11 cellular contexts compared by ENCODE assay signal in genomic region chr10:4498763-4499251, GRCh38.
DNase-seq lines count a peak whose midpoint lies in the region; ATAC-seq and TF ChIP-seq lines count a peak whose summit lies in the region.
"Had no signal": no experiment of that assay in that cellular context is flagged by ENCODE, and none has a peak within 500 bp of the region (broad histone marks: within the 10 kb centered on the region; RNA-seq: fewer than 3 reads in every experiment).

No MANE protein-coding gene starts in this region.

- no peaks in the 10 kb centered on the region for H3K27me3 Mint-ChIP-seq in nephron progenitor cell (ENCODE audit: low read depth, poor library complexity)

- H3K27ac Mint-ChIP-seq in nephron progenitor cell: no peak overlapping the region
- H3K27ac Mint-ChIP-seq: CD4-positive, CD25-positive, alpha-beta regulatory T cell had no signal

- TF ChIP-seq CTCF in AG04449 (IDR thresholded peaks at IDR 0.05; ENCODE audit: insufficient read depth, low read length, missing control alignments): no peak
- no peak for TF ChIP-seq CTCF in nephron progenitor cell (IDR thresholded peaks at IDR 0.05)

- no peaks in the 10 kb centered on the region for H3K36me3 ChIP-seq in endocrine pancreas (ENCODE audit: control insufficient read depth, insufficient read depth, low read length)
- H3K36me3 ChIP-seq in muscle layer of duodenum (ENCODE audit: control insufficient read depth in 1 of 2, insufficient read depth in 2 of 2, low read length in 2 of 2): no peaks in the 10 kb centered on the region

- ATAC-seq in HG03280 (IDR thresholded peaks at IDR 0.05; ENCODE audit: unreplicated experiment) (no peak), HG03159 (IDR thresholded peaks at IDR 0.05; ENCODE audit: unreplicated experiment) (no peak)

- H3K27me3 ChIP-seq in endocrine pancreas (ENCODE audit: control insufficient read depth, insufficient read depth, low read length): no peaks in the 10 kb centered on the region
- no peaks in the 10 kb centered on the region for H3K27me3 ChIP-seq in muscle layer of duodenum (ENCODE audit: low read depth, low read length)

- H3K4me1 Mint-ChIP-seq in nephron progenitor cell: peaks cover 6% of the 10 kb centered on the region
- H3K4me1 Mint-ChIP-seq: CD4-positive, CD25-positive, alpha-beta regulatory T cell had no signal

- no peak overlapping the region for H3K9ac ChIP-seq in endocrine pancreas (ENCODE audit: control insufficient read depth, insufficient read depth, low read length)

- CTCF ChIA-PET in AG04449 (lab: Yijun Ruan, JAX): interaction anchor here (0.9 to 1.6 kb wide), 3 partner anchors 8 to 41 kb away, joined by 3 to 4 read pairs (median 3); no protein-coding TSS in a partner anchor

- H3K9me3 ChIP-seq in endocrine pancreas (ENCODE audit: control insufficient read depth, low read length): no peaks in the 10 kb centered on the region
- H3K9me3 ChIP-seq in muscle layer of duodenum (ENCODE audit: control insufficient read depth in 1 of 2, low read length in 2 of 2): no peaks in the 10 kb centered on the region

- H3K4me3 ChIP-seq in AG04449 (ENCODE audit: low read depth, low read length): no peak overlapping the region
- H3K4me3 ChIP-seq in endocrine pancreas (ENCODE audit: control insufficient read depth, insufficient read depth, low read length): peak overlapping the region; percentile 58
- no peak overlapping the region for H3K4me3 ChIP-seq in muscle layer of duodenum (ENCODE audit: low read depth in 1 of 2, low read length in 2 of 2)
- H3K4me3 ChIP-seq: lung had no signal

- no peak overlapping the region for H3K4me3 Mint-ChIP-seq in nephron progenitor cell
- H3K4me3 Mint-ChIP-seq: CD4-positive, CD25-positive, alpha-beta regulatory T cell had no signal

- DNase-seq in AG04449 (ENCODE audit: low read depth, low spot score) (peak; percentile 88), NCI-H345 (lab: John Stamatoyannopoulos, UW) (peak; percentile 61), NCI-H1436 treated with DMSO at 0.1 percent for 48 hours (lab: John Stamatoyannopoulos, UW) (no peak), nephron progenitor cell (no peak)
- DNase-seq: activated gamma-delta T cell treated with Interleukin-2 at 50 U/mL for 16 hours; CD4-positive, CD25-positive, alpha-beta regulatory T cell had no signal

- H3K9me3 Mint-ChIP-seq in nephron progenitor cell: no peaks in the 10 kb centered on the region

- H3K36me3 Mint-ChIP-seq in nephron progenitor cell (ENCODE audit: low read depth): no peaks in the 10 kb centered on the region
- H3K36me3 Mint-ChIP-seq: CD4-positive, CD25-positive, alpha-beta regulatory T cell had no signal

- POLR2A ChIA-PET in AG04449 (lab: Yijun Ruan, JAX): interaction anchor here (0.5 to 1.3 kb wide), 3 partner anchors 257 to 1425 kb away, joined by 3 to 5 read pairs (median 3); partner anchors contain the start of gene KLF6

- H3K27ac ChIP-seq in muscle layer of duodenum (ENCODE audit: low read length): peak overlapping the region; percentile 75

- H3K4me1 ChIP-seq in endocrine pancreas (ENCODE audit: control insufficient read depth, insufficient read depth, low read length) (peaks cover 13% of the 10 kb centered on the region), muscle layer of duodenum (ENCODE audit: control insufficient read depth in 1 of 2, insufficient read depth in 2 of 2, low read length in 2 of 2) (peaks cover 0 to 8% of the 10 kb centered on the region in 2 donors)

Comparison
In these comparisons a context has a peak if more than half of its experiments do, and no peak if none do; other contexts are left out.
1. DNase-seq: peak in AG04449 (single experiment) and NCI-H345 (single experiment); none in NCI-H1436 treated with DMSO at 0.1 percent for 48 hours (single experiment) and nephron progenitor cell (single experiment).